ENCODE assay signal across 20 cellular contexts in genomic region chr4:184803133-184803532, GRCh38. TPM values are rescaled to one million over a fixed set of nuclear protein-coding genes. Genes with fewer than 3 reads are reported as not detected.
DNase-seq lines count a peak whose midpoint lies in the region; ATAC-seq and TF ChIP-seq lines count a peak whose summit lies in the region.
"Had no signal": no experiment of that assay in that cellular context is flagged by ENCODE, and none has a peak within 500 bp of the region (broad histone marks: within the 10 kb centered on the region; RNA-seq: fewer than 3 reads in every experiment).

No MANE protein-coding gene starts in this region.

- ATAC-seq in heart left ventricle (peak in 1 of 4 donors; percentile 0), Right ventricle myocardium superior (ENCODE audit: poor library complexity) (no peak), left lobe of liver (peak; percentile 4), psoas muscle (peak in 2 of 4 donors; percentile 3 to 4), HG03520 (IDR thresholded peaks at IDR 0.05; ENCODE audit: unreplicated experiment) (no peak)

- WGBS in heart left ventricle, 4 donors = 76 to 93% (median 90%) methylated on average over 16 of the region's 16 CpGs
- 70 to 84% (median 72%) methylated on average over 16 of the region's 16 CpGs for WGBS in psoas muscle, 3 donors

- TF ChIP-seq POLR2A in heart left ventricle (IDR thresholded peaks at IDR 0.05) = no peak
- TF ChIP-seq POLR2A in vagina (IDR thresholded peaks at IDR 0.05) = no peak

- H3K36me3 ChIP-seq in heart left ventricle (peaks cover 0 to 46% (median 26%) of the 10 kb centered on the region in 9 donors), psoas muscle (ENCODE audit: insufficient read depth in 1 of 2, low read depth in 1 of 2) (peaks cover 5 to 51% of the 10 kb centered on the region in 2 donors), vagina (no peaks in the 10 kb centered on the region)
- H3K36me3 ChIP-seq: SJCRH30 had no signal

- H3K4me1 ChIP-seq in heart left ventricle (peaks cover 0 to 58% (median 36%) of the 10 kb centered on the region in 12 donors), psoas muscle (peaks cover 80% of the 10 kb centered on the region), vagina (peaks cover 72% of the 10 kb centered on the region)

- intact Hi-C loops in heart left ventricle (cut with DNase I) = loop anchor here in 1 of 10 donors (10.0 kb wide), 1 partner anchor 158 kb away; the partner anchor contains the start of genes CASP3 and PRIMPOL
- intact Hi-C loops in Right ventricle myocardium superior (cut with DNase I) = no loop called here
- intact Hi-C loops in psoas muscle (cut with DNase I) = loop anchor here in 1 of 2 donors (5.0 to 10.0 kb wide), 2 partner anchors 41 to 342 kb away; partner anchors contain the start of gene SLC25A4
- intact Hi-C loops in vagina (cut with DNase I) = no loop called here

- TF ChIP-seq CTCF in heart left ventricle (IDR thresholded peaks at IDR 0.05) = no peak
- TF ChIP-seq CTCF in psoas muscle (IDR thresholded peaks at IDR 0.05) = no peak
- no peak for TF ChIP-seq CTCF in vagina (IDR thresholded peaks at IDR 0.05)

- no peaks in the 10 kb centered on the region for H3K9me3 ChIP-seq in heart left ventricle
- no peaks in the 10 kb centered on the region for H3K9me3 ChIP-seq in psoas muscle
- H3K9me3 ChIP-seq in vagina = no peaks in the 10 kb centered on the region
- H3K9me3 ChIP-seq: SJCRH30 had no signal

- H3K4me3 ChIP-seq in heart left ventricle (peak overlapping the region in 7 of 12 donors; percentile 39 to 50 (median 45)), psoas muscle (peak overlapping the region; percentile 71), vagina (peak overlapping the region in 1 of 2 donors; percentile 18)
- H3K4me3 ChIP-seq: BLaER1 treated with 17β-estradiol and CSF1 and Interleukin-3, amounts not matched to agents 10 nM and 100 nM; SJCRH30 had no signal

- DNase-seq in heart left ventricle (no peak), Right ventricle myocardium superior (no peak), left lobe of liver (ENCODE audit: low spot score) (no peak), psoas muscle (no peak), vagina (ENCODE audit: extremely low spot score in 2 of 2) (no peak), NCI-H2196 (lab: John Stamatoyannopoulos, UW; ENCODE audit: unreplicated experiment) (no peak)
- DNase-seq in activated naive CD4-positive, alpha-beta T cell treated with anti-CD3 and anti-CD28 coated beads, Interleukin-2, amount 50 U/mL, for 16 hours = no peak
- DNase-seq: DMS153; EL; NCI-H1436 treated with DMSO at 0.1 percent for 48 hours; NCI-H2081 treated with DMSO at 0.1 percent for 48 hours; NCI-H226; NCI-H526 treated with DMSO at 0.1 percent for 48 hours; NK-92 treated with Interleukin-12 subunit alpha and Interleukin-12 subunit beta, amount 100 ng/mL, for 24 hours; OCI-M1; RPMI8226 had no signal

- peak overlapping the region in 8 of 12 donors; percentile 36 to 83 (median 76) for H3K27ac ChIP-seq in heart left ventricle
- peak overlapping the region; percentile 92 for H3K27ac ChIP-seq in psoas muscle
- peak overlapping the region; percentile 69 for H3K27ac ChIP-seq in vagina
- H3K27ac ChIP-seq: 22Rv1; BLaER1 treated with 17β-estradiol and CSF1 and Interleukin-3, amounts not matched to agents 10 nM and 100 nM; SJCRH30 had no signal

- H3K27me3 ChIP-seq in heart left ventricle = no peaks in the 10 kb centered on the region
- H3K27me3 ChIP-seq in psoas muscle (ENCODE audit: insufficient read depth in 3 of 3, low read length in 2 of 3) = no peaks in the 10 kb centered on the region
- H3K27me3 ChIP-seq in vagina = no peaks in the 10 kb centered on the region
- H3K27me3 ChIP-seq: BLaER1 treated with 17β-estradiol and CSF1 and Interleukin-3, amounts not matched to agents 10 nM and 100 nM; SJCRH30 had no signal

RNA-seq across cellular contexts. Expression of gene ACSL1, which starts 22.6 kb away (rescaled TPM):
- total RNA-seq in heart left ventricle = 100 to 1,000 TPM; 171 to 603 (median 266) TPM
- polyA plus RNA-seq in heart left ventricle = 100 to 1,000 TPM; 236 to 301 TPM
- 495 TPM for total RNA-seq in Right ventricle myocardium superior
- 818 TPM for total RNA-seq in left lobe of liver
- total RNA-seq in psoas muscle = 1,000 to 10,000 TPM in 2 of 4 donors, 100 to 1,000 TPM in 2; 257 to 1,392 (median 704) TPM
- polyA plus RNA-seq in psoas muscle = 1,000 to 10,000 TPM in 1 of 3 donors, 100 to 1,000 TPM in 2; 435 to 1,333 (median 781) TPM
- 106 TPM for total RNA-seq in vagina
